In the genomic region with DNA sequence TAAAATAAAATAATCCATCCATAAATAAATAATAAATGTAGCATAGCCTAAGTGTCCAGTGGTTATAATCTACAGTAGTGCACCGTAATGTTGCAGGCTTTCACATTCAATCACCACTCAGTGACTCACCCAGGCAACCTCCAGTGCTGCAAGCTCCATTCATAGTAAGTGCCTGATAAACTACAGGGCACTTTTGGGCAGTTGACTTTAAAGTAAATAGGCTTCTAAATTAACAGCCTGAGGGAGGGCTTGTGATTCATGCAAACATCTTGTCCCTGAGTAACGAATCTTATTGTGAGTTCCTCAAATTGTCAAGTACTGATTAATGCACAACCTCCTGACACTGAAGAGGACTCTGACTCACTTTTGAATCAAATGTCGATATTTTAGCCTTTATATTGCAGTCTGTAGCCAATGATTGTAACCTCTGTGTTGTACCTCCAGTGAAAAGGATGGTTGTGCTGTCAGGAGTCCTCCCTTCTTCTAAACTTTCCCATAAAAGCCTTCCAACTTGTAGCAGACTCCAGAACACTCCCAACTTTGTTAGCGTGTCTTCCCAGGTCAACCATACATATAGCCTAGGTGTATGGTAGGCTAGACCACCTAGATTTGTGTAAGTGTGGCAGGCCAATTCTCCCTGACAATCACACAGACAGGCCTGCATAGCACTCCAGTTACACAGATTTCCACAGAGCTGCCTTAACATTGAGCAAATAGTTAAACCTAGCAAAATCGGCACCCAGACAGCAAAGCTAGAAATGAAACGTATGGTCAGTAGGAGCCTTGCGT, we compare ENCODE assay signal across 12 cellular contexts. TPM values are rescaled to one million over a fixed set of nuclear protein-coding genes. Genes with fewer than 3 reads are reported as not detected.
A peak's percentile ranks its signal among the peaks of the same experiment; 100 is the strongest.
DNase-seq lines count a peak whose midpoint lies in the region; ATAC-seq and TF ChIP-seq lines count a peak whose summit lies in the region.
"Had no signal": no experiment of that assay in that cellular context is flagged by ENCODE, and none has a peak within 500 bp of the region (broad histone marks: within the 10 kb centered on the region; RNA-seq: fewer than 3 reads in every experiment).

No MANE protein-coding gene starts in this region.

- 39 to 50% methylated on average over 7 of the region's 7 CpGs for WGBS in testis, 2 donors

- H3K36me3 Mint-ChIP-seq in activated naive CD8-positive, alpha-beta T cell treated with anti-CD3 and anti-CD28 coated beads, Interleukin-2, amount 50 U/mL, for 24 hours (ENCODE audit: low read depth) = no peaks in the 10 kb centered on the region
- peaks cover 4% of the 10 kb centered on the region for H3K36me3 Mint-ChIP-seq in activated naive CD8-positive, alpha-beta T cell treated with anti-CD3 and anti-CD28 coated beads for 36 hours

- DNase-seq in activated naive CD8-positive, alpha-beta T cell treated with anti-CD3 and anti-CD28 coated beads, Interleukin-2, amount 50 U/mL, for 24 hours = no peak
- DNase-seq in activated naive CD8-positive, alpha-beta T cell treated with anti-CD3 and anti-CD28 coated beads for 36 hours = no peak
- DNase-seq in RKO (ENCODE audit: low spot score) (peak; percentile 71), fibroblast of the aortic adventitia (ENCODE audit: low read depth) (peak; percentile 88), testis (no peak), NCI-H1105 (lab: John Stamatoyannopoulos, UW) (no peak), head of caudate nucleus (no peak)
- DNase-seq: DMS153, SJCRH30 had no signal

- H3K27me3 ChIP-seq in testis = no peaks in the 10 kb centered on the region
- H3K27me3 ChIP-seq: ovary, SJCRH30 had no signal

- H3K9me3 Mint-ChIP-seq in activated naive CD8-positive, alpha-beta T cell treated with anti-CD3 and anti-CD28 coated beads, Interleukin-2, amount 50 U/mL, for 24 hours = no peaks in the 10 kb centered on the region
- H3K9me3 Mint-ChIP-seq in activated naive CD8-positive, alpha-beta T cell treated with anti-CD3 and anti-CD28 coated beads for 36 hours = peaks cover 4% of the 10 kb centered on the region
- H3K9me3 Mint-ChIP-seq: central memory CD8-positive, alpha-beta T cell had no signal

- TF ChIP-seq CTCF in fibroblast of the aortic adventitia (IDR thresholded peaks at IDR 0.05; ENCODE audit: insufficient read depth, low read length) (no peak), testis (IDR thresholded peaks at IDR 0.05) (no peak)

- intact Hi-C loops in testis (cut with DNase I; ENCODE audit: low total_unique reads) (no loop called here), head of caudate nucleus (cut with DNase I) (no loop called here)

- no peaks in the 10 kb centered on the region for H3K9me3 ChIP-seq in testis
- H3K9me3 ChIP-seq: ovary, SJCRH30 had no signal

- ATAC-seq in activated naive CD8-positive, alpha-beta T cell treated with anti-CD3 and anti-CD28 coated beads, Interleukin-2, amount 50 U/mL, for 24 hours = peak; percentile 33
- no peak for ATAC-seq in GM21526 (IDR thresholded peaks at IDR 0.05; ENCODE audit: low FRiP score, unreplicated experiment)

- H3K27ac ChIP-seq in testis = peak overlapping the region; percentile 4 to 53
- H3K27ac ChIP-seq: SJCRH30 had no signal

- H3K36me3 ChIP-seq in testis (ENCODE audit: low read depth, missing control alignments) = no peaks in the 10 kb centered on the region
- H3K36me3 ChIP-seq: ovary, SJCRH30 had no signal

- no peaks in the 10 kb centered on the region for H3K27me3 Mint-ChIP-seq in activated naive CD8-positive, alpha-beta T cell treated with anti-CD3 and anti-CD28 coated beads, Interleukin-2, amount 50 U/mL, for 24 hours
- H3K27me3 Mint-ChIP-seq in activated naive CD8-positive, alpha-beta T cell treated with anti-CD3 and anti-CD28 coated beads for 36 hours = no peaks in the 10 kb centered on the region
- H3K27me3 Mint-ChIP-seq: central memory CD8-positive, alpha-beta T cell had no signal

- peaks cover 11% of the 10 kb centered on the region for H3K4me1 ChIP-seq in testis
- H3K4me1 ChIP-seq: SJCRH30 had no signal

- no peak overlapping the region for H3K4me3 Mint-ChIP-seq in activated naive CD8-positive, alpha-beta T cell treated with anti-CD3 and anti-CD28 coated beads, Interleukin-2, amount 50 U/mL, for 24 hours
- H3K4me3 Mint-ChIP-seq in activated naive CD8-positive, alpha-beta T cell treated with anti-CD3 and anti-CD28 coated beads for 36 hours = no peak overlapping the region
- H3K4me3 Mint-ChIP-seq: central memory CD8-positive, alpha-beta T cell had no signal

- H3K4me3 ChIP-seq in fibroblast of the aortic adventitia (ENCODE audit: low read depth, low read length) (no peak overlapping the region), testis (no peak overlapping the region)
- H3K4me3 ChIP-seq: ovary, SJCRH30 had no signal

- TF ChIP-seq POLR2A in testis (IDR thresholded peaks at IDR 0.05) = no peak

- H3K27ac Mint-ChIP-seq in activated naive CD8-positive, alpha-beta T cell treated with anti-CD3 and anti-CD28 coated beads, Interleukin-2, amount 50 U/mL, for 24 hours = no peak overlapping the region
- H3K27ac Mint-ChIP-seq in activated naive CD8-positive, alpha-beta T cell treated with anti-CD3 and anti-CD28 coated beads for 36 hours = no peak overlapping the region

- H3K4me1 Mint-ChIP-seq in activated naive CD8-positive, alpha-beta T cell treated with anti-CD3 and anti-CD28 coated beads, Interleukin-2, amount 50 U/mL, for 24 hours = peaks cover 8% of the 10 kb centered on the region
- peaks cover 12% of the 10 kb centered on the region for H3K4me1 Mint-ChIP-seq in activated naive CD8-positive, alpha-beta T cell treated with anti-CD3 and anti-CD28 coated beads for 36 hours
- H3K4me1 Mint-ChIP-seq: central memory CD8-positive, alpha-beta T cell had no signal

RNA-seq across cellular contexts. Expression of a gene that starts 54.9 kb away (rescaled TPM):
- total RNA-seq in activated naive CD8-positive, alpha-beta T cell treated with anti-CD3 and anti-CD28 coated beads for 36 hours = 10 to 100 TPM; 21.7 to 21.9 TPM
- total RNA-seq in fibroblast of the aortic adventitia (ENCODE audit: low replicate concordance) = 7.7 and 17.9 TPM in 2 replicates
- 10 to 100 TPM; 26.0 to 28.7 TPM for total RNA-seq in testis
- 8.4 TPM for polyA plus RNA-seq in testis (ENCODE audit: insufficient read depth, low read depth, low replicate concordance)

Comparison
In these comparisons a context has a peak if more than half of its experiments do, and no peak if none do; other contexts are left out.
1. DNase-seq: peak in RKO (single experiment) and fibroblast of the aortic adventitia (single experiment); none in activated naive CD8-positive, alpha-beta T cell treated with anti-CD3 and anti-CD28 coated beads, Interleukin-2, amount 50 U/mL, for 24 hours (single experiment), activated naive CD8-positive, alpha-beta T cell treated with anti-CD3 and anti-CD28 coated beads for 36 hours (single experiment), testis (single experiment), NCI-H1105 (single experiment) and head of caudate nucleus (0 of 42).